Comparison of ENCODE assay signal across 12 cellular contexts in the genomic region with DNA sequence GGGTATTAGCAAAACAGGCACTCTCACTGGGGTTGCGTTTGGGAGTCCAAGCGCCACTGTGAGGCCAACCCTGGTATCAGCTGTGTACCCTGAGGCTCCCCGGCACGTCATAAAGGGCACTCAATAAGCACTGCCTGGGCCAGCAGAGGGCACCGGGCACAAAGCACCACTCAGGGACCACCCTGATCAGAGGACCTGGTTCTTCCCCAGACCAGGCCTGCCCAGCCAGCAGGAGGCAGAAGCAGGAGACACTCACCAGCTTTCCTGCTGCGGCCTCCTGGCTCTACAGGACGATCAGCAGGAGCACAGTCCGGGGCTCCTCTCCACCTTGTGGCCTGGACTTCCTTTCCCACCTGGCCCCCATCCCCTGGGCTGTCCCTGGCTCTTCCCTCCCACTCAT. TPM values are rescaled to one million over a fixed set of nuclear protein-coding genes. Genes with fewer than 3 reads are reported as not detected.
DNase-seq lines count a peak whose midpoint lies in the region; ATAC-seq, FAIRE-seq and TF ChIP-seq lines count a peak whose summit lies in the region.
"Had no signal": no experiment of that assay in that cellular context is flagged by ENCODE, and none has a peak within 500 bp of the region (broad histone marks: within the 10 kb centered on the region; RNA-seq: fewer than 3 reads in every experiment).

No MANE protein-coding gene starts in this region.

- H3K79me2 ChIP-seq in keratinocyte (ENCODE audit: control insufficient read depth, insufficient read depth, low read length), result peaks cover 50% of the 10 kb centered on the region

- H3K27ac Mint-ChIP-seq in activated B cell treated with CpG ODN at 0.5 μM for 24 hours, result peak overlapping the region; percentile 63

- H3K36me3 Mint-ChIP-seq in activated B cell treated with CpG ODN at 0.5 μM for 24 hours (ENCODE audit: low read depth), result peaks cover 60% of the 10 kb centered on the region

- no peaks in the 10 kb centered on the region for H3K9me3 ChIP-seq in keratinocyte (ENCODE audit: control insufficient read depth, low read depth, low read length)
- H3K9me3 ChIP-seq: Peyer's patch had no signal

- peaks cover 19% of the 10 kb centered on the region for H3K4me1 ChIP-seq in keratinocyte (ENCODE audit: control insufficient read depth, extremely low read depth, insufficient read depth, low read length)

- CTCF ChIA-PET in activated B cell treated with CpG ODN at 0.5 μM for 24 hours (lab: Charles Lee), result interaction anchor here (1.1 to 1.8 kb wide), 2 partner anchors 42 to 71 kb away, joined by 5 read pairs; partner anchors contain the start of gene ZFP62

- no peak overlapping the region for H3K4me3 ChIP-seq in keratinocyte (ENCODE audit: control insufficient read depth in 2 of 3, extremely low read depth in 1 of 3, insufficient read depth in 2 of 3, low read depth in 1 of 3, low read length in 3 of 3)
- H3K4me3 ChIP-seq: Peyer's patch, skin epidermis had no signal

- H3K27ac ChIP-seq in keratinocyte (ENCODE audit: control insufficient read depth, insufficient read depth, low read length), result no peak overlapping the region
- H3K27ac ChIP-seq: Peyer's patch had no signal

- H3K4me2 ChIP-seq in keratinocyte (ENCODE audit: control insufficient read depth, extremely low read depth, insufficient read depth, low read depth, low read length), result no peak overlapping the region

- in situ Hi-C loops in GM13977 (cut with MboI; ENCODE audit: low pct_unique_long_range_greater_than_20kb, low sequenced_read_pairs, unreplicated experiment) (no loop called here), GM13976 (cut with MboI; ENCODE audit: low sequenced_read_pairs, unreplicated experiment) (no loop called here)

- DNase-seq in 8988T (peak; percentile 75), GM13977 (ENCODE audit: low spot score) (no peak), activated B cell treated with CpG ODN at 0.5 μM for 24 hours (no peak), keratinocyte (ENCODE audit: low read depth, low spot score) (no peak), HK-2 (ENCODE audit: unreplicated experiment) (no peak), GM13976 (ENCODE audit: low spot score) (no peak), NCI-H526 (lab: John Stamatoyannopoulos, UW) (no peak)
- DNase-seq: CD4-positive, alpha-beta memory T cell; effector CD8-positive, alpha-beta T cell; Peyer's patch had no signal

- H3K36me3 ChIP-seq in keratinocyte (ENCODE audit: control insufficient read depth in 2 of 2, extremely low read depth in 1 of 2, insufficient read depth in 2 of 2, low read length in 2 of 2), result peaks cover 9 to 23% of the 10 kb centered on the region in 2 experiments

- H4K20me1 ChIP-seq in keratinocyte (ENCODE audit: control insufficient read depth, extremely low read depth, insufficient read depth, low read length), result peaks cover 17% of the 10 kb centered on the region

- no peak overlapping the region for H2AFZ ChIP-seq in keratinocyte (ENCODE audit: control insufficient read depth, low read length)

- intact Hi-C loops in activated B cell treated with CpG ODN at 0.5 μM for 24 hours (cut with micrococcal nuclease), result no loop called here

- H3K9ac ChIP-seq in keratinocyte (ENCODE audit: control insufficient read depth, extremely low read depth, insufficient read depth, low read length), result no peak overlapping the region

- POLR2A ChIA-PET in activated B cell treated with CpG ODN at 0.5 μM for 24 hours (lab: Charles Lee), result interaction anchor here (0.9 to 1.5 kb wide), 4 partner anchors 14 to 71 kb away, joined by 3 to 7 read pairs (median 4); partner anchors contain the start of gene ZFP62

- no peak for FAIRE-seq in keratinocyte (lab: Jason Lieb, UNC)

- no peaks in the 10 kb centered on the region for H3K9me3 Mint-ChIP-seq in activated B cell treated with CpG ODN at 0.5 μM for 24 hours
- H3K9me3 Mint-ChIP-seq: CD4-positive, alpha-beta memory T cell had no signal

- no peaks in the 10 kb centered on the region for H3K27me3 Mint-ChIP-seq in activated B cell treated with CpG ODN at 0.5 μM for 24 hours
- H3K27me3 Mint-ChIP-seq: CD4-positive, alpha-beta memory T cell had no signal

- peaks cover 26% of the 10 kb centered on the region for H3K4me1 Mint-ChIP-seq in activated B cell treated with CpG ODN at 0.5 μM for 24 hours

- no peaks in the 10 kb centered on the region for H3K9me1 ChIP-seq in keratinocyte (ENCODE audit: control insufficient read depth, extremely low read depth, insufficient read depth, low read length)

- H3K27me3 ChIP-seq in keratinocyte (ENCODE audit: control insufficient read depth, extremely low read depth, insufficient read depth, low read length), result no peaks in the 10 kb centered on the region
- H3K27me3 ChIP-seq: Peyer's patch had no signal

- dilution Hi-C loops in keratinocyte (cut with MboI; ENCODE audit: extremely low pct_ligation_motif_present, low sequenced_read_pairs), result no loop called here

- peak; percentile 86 for ATAC-seq in activated B cell treated with CpG ODN at 0.5 μM for 24 hours (ENCODE audit: low read depth)
- no peak for ATAC-seq in HG03280 (IDR thresholded peaks at IDR 0.05; ENCODE audit: unreplicated experiment)

- peak; percentile 21 for TF ChIP-seq CTCF in GM13977 (IDR thresholded peaks at IDR 0.05; ENCODE audit: extremely low read depth, insufficient read depth, missing control alignments)
- TF ChIP-seq CTCF in activated B cell treated with CpG ODN at 0.5 μM for 24 hours (IDR thresholded peaks at IDR 0.05), result no peak
- peak in 2 of 3 experiments; percentile 17 to 35 for TF ChIP-seq CTCF in keratinocyte (optimal IDR thresholded peaks at IDR 0.05 in 1 of 3, IDR thresholded peaks at IDR 0.05 in 1 of 3, conservative IDR thresholded peaks at IDR 0.05 in 1 of 3; ENCODE audit: extremely low read depth in 1 of 3, insufficient read depth in 2 of 3, low read length in 3 of 3)
- TF ChIP-seq CTCF in GM13976 (IDR thresholded peaks at IDR 0.05; ENCODE audit: borderline replicate concordance, control extremely low read depth, extremely low read depth, insufficient read depth, missing control alignments), result no peak

- no peak overlapping the region for H3K4me3 Mint-ChIP-seq in activated B cell treated with CpG ODN at 0.5 μM for 24 hours
- H3K4me3 Mint-ChIP-seq: CD4-positive, alpha-beta memory T cell had no signal

RNA-seq across cellular contexts. Expression of gene MGAT1, which starts 12.6 kb away (rescaled TPM):
- total RNA-seq in activated B cell treated with CpG ODN at 0.5 μM for 24 hours, result 66.9 and 74.5 TPM in 2 replicates
- polyA plus RNA-seq in keratinocyte, result 80.3 to 108 TPM (median 98.3 TPM) in 3 replicates
- polyA plus RNA-seq in keratinocyte (2011; ENCODE audit: low read depth), result 26.7 TPM
- 61.8 and 99.8 TPM in 2 replicates for polyA plus RNA-seq in keratinocyte (2011; cell fraction: cytosol; rRNA removed)
- polyA plus RNA-seq in keratinocyte (2011; cell fraction: nucleus; rRNA removed), result 153 and 202 TPM in 2 replicates
- 76.8 and 135 TPM in 2 replicates for polyA plus RNA-seq in keratinocyte (2012; ENCODE audit: low replicate concordance)
- 84.1 to 143 TPM (median 114 TPM) in 3 replicates for polyA minus RNA-seq in keratinocyte
- 238 TPM for polyA minus RNA-seq in keratinocyte (2011; cell fraction: cytosol; rRNA and poly(A)+ RNA removed)
- 208 and 223 TPM in 2 replicates for polyA minus RNA-seq in keratinocyte (2011; cell fraction: nucleus; rRNA and poly(A)+ RNA removed)

RNA-seq across cellular contexts. Expression of gene OR2Y1, which starts 50.2 kb away (rescaled TPM):
- not detected in 2 replicates for total RNA-seq in activated B cell treated with CpG ODN at 0.5 μM for 24 hours
- not detected in 3 replicates for polyA plus RNA-seq in keratinocyte
- not detected for polyA plus RNA-seq in keratinocyte (2011; ENCODE audit: low read depth)
- not detected in 2 replicates for polyA plus RNA-seq in keratinocyte (2011; cell fraction: cytosol; rRNA removed)
- not detected in 2 replicates for polyA plus RNA-seq in keratinocyte (2011; cell fraction: nucleus; rRNA removed)
- not detected in 2 replicates for polyA plus RNA-seq in keratinocyte (2012; ENCODE audit: low replicate concordance)
- not detected in 3 replicates for polyA minus RNA-seq in keratinocyte
- not detected for polyA minus RNA-seq in keratinocyte (2011; cell fraction: cytosol; rRNA and poly(A)+ RNA removed)
- polyA minus RNA-seq in keratinocyte (2011; cell fraction: nucleus; rRNA and poly(A)+ RNA removed), result not detected in 2 replicates
- total RNA-seq: CD4-positive, alpha-beta memory T cell; Peyer's patch had no signal
- polyA plus RNA-seq: CD4-positive, alpha-beta memory T cell had no signal

Comparison
In these comparisons a context has a peak if more than half of its experiments do, and no peak if none do; other contexts are left out.
1. CTCF ChIP-seq: peak in GM13977 (single experiment) and keratinocyte (2 of 3); none in activated B cell treated with CpG ODN at 0.5 μM for 24 hours (single experiment) and GM13976 (single experiment).